In genomic region chr10:61764486-61764885, GRCh38 we compare ENCODE assay signal across 21 cellular contexts.
"Had no signal": no experiment of that assay in that cellular context is flagged by ENCODE, and none has a peak within 500 bp of the region (broad histone marks: within the 10 kb centered on the region; RNA-seq: fewer than 3 reads in every experiment).

No MANE protein-coding gene starts in this region.

- H3K4me2 ChIP-seq: PC-9 had no signal

- H2AFZ ChIP-seq: PC-9 had no signal

- DNase-seq: activated CD4-positive, alpha-beta memory T cell treated with anti-CD3 and anti-CD28 coated beads, Interleukin-2, amount 10 ng/mL, durations not matched to agents 7 days and 5 days; activated CD4-positive, alpha-beta T cell treated with anti-CD3 and anti-CD28 coated beads for 48 hours; activated gamma-delta T cell; activated naive CD4-positive, alpha-beta T cell treated with anti-CD3 and anti-CD28 coated beads for 36 hours; activated T-cell treated with anti-CD3 and anti-CD28 coated beads for 4 hours; activated T-cell treated with anti-CD3 and anti-CD28 coated beads, Interleukin-2, amount 50 U/mL, for 48 hours; adrenal gland; anterior cingulate cortex; cerebellar nuclear complex; Karpas-422; NCI-H1048; NCI-H146; NCI-H187 treated with DMSO at 0.1 percent for 48 hours; NCI-H2081 treated with DMSO at 0.1 percent for 48 hours; NCI-H446; NCI-H524; PC-9; SIG-M5 had no signal

- H3K4me3 Mint-ChIP-seq: activated CD4-positive, alpha-beta memory T cell treated with anti-CD3 and anti-CD28 coated beads, Interleukin-2, amount 10 ng/mL, durations not matched to agents 7 days and 5 days; activated naive CD4-positive, alpha-beta T cell treated with anti-CD3 and anti-CD28 coated beads for 36 hours; activated naive CD8-positive, alpha-beta T cell had no signal

- H3K9me3 ChIP-seq: adrenal gland had no signal

- H3K27ac ChIP-seq: adrenal gland, PC-9 had no signal

- H3K36me3 Mint-ChIP-seq: activated naive CD8-positive, alpha-beta T cell had no signal

- H3K9me3 Mint-ChIP-seq: activated naive CD4-positive, alpha-beta T cell treated with anti-CD3 and anti-CD28 coated beads for 36 hours; activated T-helper 17 cell treated with anti-CD3 and anti-CD28 coated beads, Interleukin-2, amount 50 U/mL, for 72 hours had no signal

- ATAC-seq: activated CD4-positive, CD25-positive, alpha-beta regulatory T cell treated with anti-CD3 and anti-CD28 coated beads, Interleukin-2, amount 50 U/mL, for 24 hours; activated T-helper 17 cell treated with anti-CD3 and anti-CD28 coated beads, Interleukin-2, amount 50 U/mL, for 72 hours had no signal

- H3K4me3 ChIP-seq: adrenal gland, PC-9 had no signal

- H3K27me3 ChIP-seq: adrenal gland had no signal

- H3K27ac Mint-ChIP-seq: activated naive CD4-positive, alpha-beta T cell treated with anti-CD3 and anti-CD28 coated beads for 36 hours; activated naive CD8-positive, alpha-beta T cell; activated T-helper 17 cell treated with anti-CD3 and anti-CD28 coated beads, Interleukin-2, amount 50 U/mL, for 72 hours had no signal

- H3K27me3 Mint-ChIP-seq: activated CD4-positive, alpha-beta memory T cell treated with anti-CD3 and anti-CD28 coated beads, Interleukin-2, amount 10 ng/mL, durations not matched to agents 7 days and 5 days; activated naive CD8-positive, alpha-beta T cell; activated T-helper 17 cell treated with anti-CD3 and anti-CD28 coated beads, Interleukin-2, amount 50 U/mL, for 72 hours had no signal

- H3K36me3 ChIP-seq: adrenal gland had no signal
